ENCODE assay signal across 18 cellular contexts in genomic region chr12:68674376-68674775, GRCh38. TPM values are rescaled to one million over a fixed set of nuclear protein-coding genes. Genes with fewer than 3 reads are reported as not detected.
A peak's percentile ranks its signal among the peaks of the same experiment; 100 is the strongest.
DNase-seq lines count a peak whose midpoint lies in the region; ATAC-seq and TF ChIP-seq lines count a peak whose summit lies in the region.
"Had no signal": no experiment of that assay in that cellular context is flagged by ENCODE, and none has a peak within 500 bp of the region (broad histone marks: within the 10 kb centered on the region; RNA-seq: fewer than 3 reads in every experiment).

No MANE protein-coding gene starts in this region.

- intact Hi-C loops in spleen (cut with DNase I; ENCODE audit: low total_unique reads) (no loop called here), left cardiac atrium (cut with DNase I) (no loop called here), gastrocnemius medialis (cut with DNase I; ENCODE audit: low total_unique reads) (no loop called here)

- H3K36me3 Mint-ChIP-seq in activated T-cell treated with anti-CD3 and anti-CD28 coated beads, Interleukin-2, amount 50 U/mL, for 72 hours (ENCODE audit: insufficient read depth in 2 of 2), result no peaks in the 10 kb centered on the region
- peaks cover under 1% of the 10 kb centered on the region for H3K36me3 Mint-ChIP-seq in activated T-cell treated with anti-CD3 and anti-CD28 coated beads, Interleukin-2, amount 50 U/mL, for 4 hours (ENCODE audit: insufficient read depth)
- no peaks in the 10 kb centered on the region for H3K36me3 Mint-ChIP-seq in activated naive CD8-positive, alpha-beta T cell treated with anti-CD3 and anti-CD28 coated beads, Interleukin-2, amount 50 U/mL, for 24 hours (ENCODE audit: low read depth)

- H3K4me3 Mint-ChIP-seq in activated T-cell treated with anti-CD3 and anti-CD28 coated beads, Interleukin-2, amount 50 U/mL, for 72 hours, result peak overlapping the region in 1 of 2 donors; percentile 52
- H3K4me3 Mint-ChIP-seq in activated T-cell treated with anti-CD3 and anti-CD28 coated beads, Interleukin-2, amount 50 U/mL, for 4 hours, result no peak overlapping the region
- H3K4me3 Mint-ChIP-seq in activated naive CD8-positive, alpha-beta T cell treated with anti-CD3 and anti-CD28 coated beads, Interleukin-2, amount 50 U/mL, for 24 hours, result no peak overlapping the region
- H3K4me3 Mint-ChIP-seq: IgD-negative memory B cell; stimulated activated memory B cell treated with anti-CD40 and anti-IgM and Interleukin-4, amounts not matched to agents 10 μg/mL and 1 μg/mL and 100 μg/mL, for 72 hours had no signal

- in situ Hi-C loops in gastrocnemius medialis (cut with MboI; ENCODE audit: low sequenced_read_pairs in 4 of 4), result loop anchor here in 1 of 4 donors (25.0 kb wide), 2 partner anchors 112 to 462 kb away; no protein-coding TSS in a partner anchor

- no peaks in the 10 kb centered on the region for H3K27me3 Mint-ChIP-seq in activated T-cell treated with anti-CD3 and anti-CD28 coated beads, Interleukin-2, amount 50 U/mL, for 72 hours (ENCODE audit: low read depth)
- H3K27me3 Mint-ChIP-seq in activated T-cell treated with anti-CD3 and anti-CD28 coated beads, Interleukin-2, amount 50 U/mL, for 4 hours (ENCODE audit: low read depth), result no peaks in the 10 kb centered on the region
- no peaks in the 10 kb centered on the region for H3K27me3 Mint-ChIP-seq in activated naive CD8-positive, alpha-beta T cell treated with anti-CD3 and anti-CD28 coated beads, Interleukin-2, amount 50 U/mL, for 24 hours
- H3K27me3 Mint-ChIP-seq: IgD-negative memory B cell; stimulated activated memory B cell treated with anti-CD40 and anti-IgM and Interleukin-4, amounts not matched to agents 10 μg/mL and 1 μg/mL and 100 μg/mL, for 72 hours had no signal

- no peaks in the 10 kb centered on the region for H3K9me3 Mint-ChIP-seq in activated T-cell treated with anti-CD3 and anti-CD28 coated beads, Interleukin-2, amount 50 U/mL, for 72 hours
- H3K9me3 Mint-ChIP-seq in activated T-cell treated with anti-CD3 and anti-CD28 coated beads, Interleukin-2, amount 50 U/mL, for 4 hours, result no peaks in the 10 kb centered on the region
- no peaks in the 10 kb centered on the region for H3K9me3 Mint-ChIP-seq in activated naive CD8-positive, alpha-beta T cell treated with anti-CD3 and anti-CD28 coated beads, Interleukin-2, amount 50 U/mL, for 24 hours
- H3K9me3 Mint-ChIP-seq: stimulated activated memory B cell treated with anti-CD40 and anti-IgM and Interleukin-4, amounts not matched to agents 10 μg/mL and 1 μg/mL and 100 μg/mL, for 72 hours had no signal

- H3K9me3 ChIP-seq in SK-N-MC (ENCODE audit: low read depth, low read length), result no peaks in the 10 kb centered on the region
- no peaks in the 10 kb centered on the region for H3K9me3 ChIP-seq in spleen
- H3K9me3 ChIP-seq in gastrocnemius medialis, result no peaks in the 10 kb centered on the region

- H3K4me1 ChIP-seq in spleen (peaks cover 0 to 38% (median 20%) of the 10 kb centered on the region in 6 donors), gastrocnemius medialis (no peaks in the 10 kb centered on the region)

- H3K36me3 ChIP-seq in SK-N-MC (ENCODE audit: insufficient read depth, low read length) (no peaks in the 10 kb centered on the region), spleen (no peaks in the 10 kb centered on the region), gastrocnemius medialis (no peaks in the 10 kb centered on the region)

- TF ChIP-seq POLR2A in spleen (IDR thresholded peaks at IDR 0.05) (no peak), gastrocnemius medialis (IDR thresholded peaks at IDR 0.05) (no peak)

- no peak for ATAC-seq in activated T-cell treated with anti-CD3 and anti-CD28 coated beads, Interleukin-2, amount 50 U/mL, for 72 hours (replicated peaks in 1 of 2)
- no peak for ATAC-seq in activated T-cell treated with anti-CD3 and anti-CD28 coated beads, Interleukin-2, amount 50 U/mL, for 4 hours
- no peak for ATAC-seq in activated naive CD8-positive, alpha-beta T cell treated with anti-CD3 and anti-CD28 coated beads, Interleukin-2, amount 50 U/mL, for 24 hours
- no peak for ATAC-seq in left cardiac atrium
- ATAC-seq in gastrocnemius medialis, result no peak
- ATAC-seq: GM12878; left colon; stimulated activated memory B cell treated with anti-CD40 and anti-IgM and Interleukin-4, amounts not matched to agents 10 μg/mL and 1 μg/mL and 100 μg/mL, for 72 hours had no signal

- H3K27ac Mint-ChIP-seq in activated T-cell treated with anti-CD3 and anti-CD28 coated beads, Interleukin-2, amount 50 U/mL, for 72 hours, result peak overlapping the region; percentile 43
- H3K27ac Mint-ChIP-seq in activated naive CD8-positive, alpha-beta T cell treated with anti-CD3 and anti-CD28 coated beads, Interleukin-2, amount 50 U/mL, for 24 hours, result peak overlapping the region; percentile 76
- H3K27ac Mint-ChIP-seq: stimulated activated memory B cell treated with anti-CD40 and anti-IgM and Interleukin-4, amounts not matched to agents 10 μg/mL and 1 μg/mL and 100 μg/mL, for 72 hours had no signal

- peaks cover 43% of the 10 kb centered on the region for H3K4me1 Mint-ChIP-seq in activated T-cell treated with anti-CD3 and anti-CD28 coated beads, Interleukin-2, amount 50 U/mL, for 72 hours (ENCODE audit: low read depth)
- H3K4me1 Mint-ChIP-seq in activated T-cell treated with anti-CD3 and anti-CD28 coated beads, Interleukin-2, amount 50 U/mL, for 4 hours (ENCODE audit: low read depth), result peaks cover 41% of the 10 kb centered on the region
- peaks cover 47% of the 10 kb centered on the region for H3K4me1 Mint-ChIP-seq in activated naive CD8-positive, alpha-beta T cell treated with anti-CD3 and anti-CD28 coated beads, Interleukin-2, amount 50 U/mL, for 24 hours
- H3K4me1 Mint-ChIP-seq: stimulated activated memory B cell treated with anti-CD40 and anti-IgM and Interleukin-4, amounts not matched to agents 10 μg/mL and 1 μg/mL and 100 μg/mL, for 72 hours had no signal

- H3K27ac ChIP-seq in SK-N-MC (peak overlapping the region; percentile 53; the same call in 1 of the 2 replicates), spleen (peak overlapping the region in 5 of 8 donors; percentile 31 to 69 (median 65)), gastrocnemius medialis (no peak overlapping the region)

- H3K27me3 ChIP-seq in spleen (replicated peaks in 1 of 7), result no peaks in the 10 kb centered on the region
- no peaks in the 10 kb centered on the region for H3K27me3 ChIP-seq in gastrocnemius medialis

- no peak overlapping the region for H3K9ac ChIP-seq in SK-N-MC (ENCODE audit: insufficient read length)

- TF ChIP-seq CTCF in spleen (IDR thresholded peaks at IDR 0.05 in 8 of 11, conservative IDR thresholded peaks at IDR 0.05 in 3 of 11) (no peak), gastrocnemius medialis (IDR thresholded peaks at IDR 0.05 in 4 of 5, conservative IDR thresholded peaks at IDR 0.05 in 1 of 5) (no peak)

- H3K4me3 ChIP-seq in SK-N-MC (no peak overlapping the region), spleen (no peak overlapping the region), gastrocnemius medialis (no peak overlapping the region)
- H3K4me3 ChIP-seq: GM12878 had no signal

- DNase-seq in activated T-cell treated with anti-CD3 and anti-CD28 coated beads, Interleukin-2, amount 50 U/mL, for 72 hours, result no peak
- no peak for DNase-seq in activated T-cell treated with anti-CD3 and anti-CD28 coated beads, Interleukin-2, amount 50 U/mL, for 4 hours
- no peak for DNase-seq in SK-N-MC (ENCODE audit: low read depth, low spot score)
- no peak for DNase-seq in activated naive CD8-positive, alpha-beta T cell treated with anti-CD3 and anti-CD28 coated beads, Interleukin-2, amount 50 U/mL, for 24 hours
- DNase-seq in spleen, result no peak
- no peak for DNase-seq in left cardiac atrium
- DNase-seq in gastrocnemius medialis, result no peak
- DNase-seq in stimulated activated CD8-positive, alpha-beta memory T cell treated with anti-CD3 and anti-CD28 coated beads, Interleukin-4, amount 100 ng/mL, for 48 hours, result no peak
- DNase-seq: ACHN, GOT3, left colon, NCI-H1417, NCI-H2081, NCI-H226, occipital lobe had no signal

RNA-seq across cellular contexts. Expression of gene NUP107, which starts 12.4 kb away (rescaled TPM):
- total RNA-seq in activated T-cell treated with anti-CD3 and anti-CD28 coated beads, Interleukin-2, amount 50 U/mL, for 72 hours, result 100 to 1,000 TPM; 100 to 108 TPM
- 100 to 1,000 TPM in 2 of 3 donors, 10 to 100 TPM in 1; 97.2 to 127 (median 121) TPM for total RNA-seq in activated T-cell treated with anti-CD3 and anti-CD28 coated beads, Interleukin-2, amount 50 U/mL, for 4 hours
- total RNA-seq in spleen, result 10 to 100 TPM; 41.1 to 61.4 (median 53.4) TPM
- polyA plus RNA-seq in spleen, result 10 to 100 TPM; 19.7 to 26.7 (median 20.3) TPM
- 10 to 100 TPM; 23.5 to 31.6 TPM for total RNA-seq in left cardiac atrium
- 10 to 100 TPM; 13.0 to 43.1 (median 25.9) TPM for total RNA-seq in gastrocnemius medialis

Comparison
In these comparisons a context has a peak if more than half of its experiments do, and no peak if none do; other contexts are left out.
1. H3K27ac ChIP-seq: peak in SK-N-MC (single experiment) and spleen (5 of 8); none in gastrocnemius medialis (0 of 4).